ENCODE assay signal across 16 cellular contexts in genomic region chr9:136389396-136389795, GRCh38. TPM values are rescaled to one million over a fixed set of nuclear protein-coding genes. Genes with fewer than 3 reads are reported as not detected.
DNase-seq lines count a peak whose midpoint lies in the region; ATAC-seq, FAIRE-seq and TF ChIP-seq lines count a peak whose summit lies in the region.
"Had no signal": no experiment of that assay in that cellular context is flagged by ENCODE, and none has a peak within 500 bp of the region (broad histone marks: within the 10 kb centered on the region; RNA-seq: fewer than 3 reads in every experiment).

No MANE protein-coding gene starts in this region.

- H3K27me3 ChIP-seq in bronchial epithelial cell (ENCODE audit: control insufficient read depth, insufficient read depth, low read length) (no peaks in the 10 kb centered on the region), upper lobe of right lung (no peaks in the 10 kb centered on the region)

- DNase-seq in NCI-H2107 treated with DMSO at 0.1 percent for 48 hours (lab: John Stamatoyannopoulos, UW; ENCODE audit: unreplicated experiment) (peak; percentile 49), NCI-H2107 (lab: John Stamatoyannopoulos, UW) (no peak), HUDEP-2 (lab: John Stamatoyannopoulos, UW; ENCODE audit: unreplicated experiment in 76 of 76) (peak in 43 of 76 experiments; percentile 8 to 59 (median 33)), bronchial epithelial cell (ENCODE audit: low read depth) (no peak), islet precursor cell (peak; percentile 52), upper lobe of right lung (no peak), SW 1271 (lab: John Stamatoyannopoulos, UW) (no peak)
- DNase-seq: AML-193, DMS153, DMS79, GDM1, GOT3, H9 had no signal

- H3K9me3 ChIP-seq in upper lobe of right lung = no peaks in the 10 kb centered on the region
- H3K9me3 ChIP-seq: A549 had no signal

- H3K4me1 ChIP-seq in upper lobe of right lung = no peaks in the 10 kb centered on the region
- H3K4me1 ChIP-seq: A549 had no signal

- TF ChIP-seq CTCF in bronchial epithelial cell (IDR thresholded peaks at IDR 0.05; ENCODE audit: insufficient read depth, low read length, severe bottlenecking) (no peak), upper lobe of right lung (IDR thresholded peaks at IDR 0.05) (no peak)

- FAIRE-seq in bronchial epithelial cell (lab: Jason Lieb, UNC) = peak; percentile 40
- FAIRE-seq: A549 had no signal

- H3K27ac ChIP-seq in upper lobe of right lung = no peak overlapping the region
- H3K27ac ChIP-seq: 22Rv1, A549 had no signal

- H3K4me3 ChIP-seq in bronchial epithelial cell (ENCODE audit: low read depth, low read length) (no peak overlapping the region), upper lobe of right lung (no peak overlapping the region)
- H3K4me3 ChIP-seq: A549 had no signal

- intact Hi-C loops in upper lobe of right lung (cut with DNase I) = no loop called here

- no peak for ATAC-seq in GM18868 (IDR thresholded peaks at IDR 0.05; ENCODE audit: unreplicated experiment)
- ATAC-seq in upper lobe of right lung = no peak
- ATAC-seq: A549 had no signal

- H3K36me3 ChIP-seq in bronchial epithelial cell (ENCODE audit: control insufficient read depth, insufficient read depth, low read length) (peaks cover 46% of the 10 kb centered on the region), upper lobe of right lung (peaks cover 47% of the 10 kb centered on the region)

RNA-seq across cellular contexts. Expression of gene SNAPC4, which starts 10.6 kb away (rescaled TPM):
- total RNA-seq in bronchial epithelial cell = 3.7 and 3.8 TPM in 2 replicates
- 7.2 TPM for total RNA-seq in upper lobe of right lung

RNA-seq across cellular contexts. Expression of gene CARD9, which starts 15.9 kb away (rescaled TPM):
- 0.51 and 0.53 TPM in 2 replicates for total RNA-seq in bronchial epithelial cell
- total RNA-seq in upper lobe of right lung = 10.0 TPM

RNA-seq across cellular contexts. Expression of gene ENTR1, which starts 21.0 kb away (rescaled TPM):
- total RNA-seq in bronchial epithelial cell (48.9 and 89.0 TPM in 2 replicates), upper lobe of right lung (36.4 TPM)

RNA-seq across cellular contexts. Expression of gene PMPCA, which starts 21.1 kb away (rescaled TPM):
- 39.2 and 43.2 TPM in 2 replicates for total RNA-seq in bronchial epithelial cell
- 41.9 TPM for total RNA-seq in upper lobe of right lung

RNA-seq across cellular contexts. Expression of gene DNLZ, which starts 25.9 kb away (rescaled TPM):
- total RNA-seq in bronchial epithelial cell = 14.5 and 17.4 TPM in 2 replicates
- total RNA-seq in upper lobe of right lung = 15.5 TPM

Comparison
In these comparisons a context has a peak if more than half of its experiments do, and no peak if none do; other contexts are left out.
1. DNase-seq: peak in NCI-H2107 treated with DMSO at 0.1 percent for 48 hours (single experiment), HUDEP-2 (43 of 76) and islet precursor cell (single experiment); none in NCI-H2107 (single experiment), bronchial epithelial cell (single experiment), upper lobe of right lung (single experiment) and SW 1271 (0 of 2).